In the genomic region with DNA sequence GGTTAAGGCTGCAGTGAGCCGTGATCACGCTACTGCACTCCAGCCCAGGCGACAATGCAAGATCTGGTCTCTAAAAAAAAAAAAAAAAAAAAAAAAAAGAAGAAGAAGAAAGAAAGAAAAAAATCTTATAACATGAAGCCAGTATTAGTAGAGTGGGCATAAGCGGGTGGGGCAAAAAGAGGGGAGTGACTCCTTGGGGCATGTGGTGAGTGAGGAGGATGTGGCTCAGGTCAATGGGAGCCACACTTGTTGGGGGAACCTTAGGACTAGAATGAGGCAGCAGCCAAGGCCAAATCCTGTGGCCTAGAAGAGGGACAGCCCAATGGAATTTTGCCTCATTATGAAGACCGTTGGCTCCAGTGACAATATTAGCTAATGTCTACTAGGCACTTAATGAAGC, we compare ENCODE assay signal across 20 cellular contexts. TPM values are rescaled to one million over a fixed set of nuclear protein-coding genes. Genes with fewer than 3 reads are reported as not detected.
A peak's percentile ranks its signal among the peaks of the same experiment; 100 is the strongest.
DNase-seq lines count a peak whose midpoint lies in the region; ATAC-seq, FAIRE-seq and TF ChIP-seq lines count a peak whose summit lies in the region.
"Had no signal": no experiment of that assay in that cellular context is flagged by ENCODE, and none has a peak within 500 bp of the region (broad histone marks: within the 10 kb centered on the region; RNA-seq: fewer than 3 reads in every experiment).

No MANE protein-coding gene starts in this region.

- no peaks in the 10 kb centered on the region for H4K20me1 ChIP-seq in Loucy (ENCODE audit: insufficient read depth, low read length, poor library complexity, severe bottlenecking)

- no peak overlapping the region for H2AFZ ChIP-seq in Loucy (ENCODE audit: low read length)
- H2AFZ ChIP-seq: PC-9 had no signal

- TF ChIP-seq POLR2A in body of pancreas (IDR thresholded peaks at IDR 0.05): no peak
- no peak for TF ChIP-seq POLR2A in GM12892 (IDR thresholded peaks at IDR 0.05; ENCODE audit: low read depth, low read length)

- no peak for ATAC-seq in body of pancreas
- ATAC-seq: CD8-positive, alpha-beta T cell had no signal

- no peaks in the 10 kb centered on the region for H3K9me3 ChIP-seq in Loucy (ENCODE audit: insufficient read depth, low read depth, low read length)
- H3K9me3 ChIP-seq in kidney (ENCODE audit: control insufficient read depth in 1 of 2, low read length in 2 of 2): no peaks in the 10 kb centered on the region
- no peaks in the 10 kb centered on the region for H3K9me3 ChIP-seq in thymus (ENCODE audit: control insufficient read depth)
- no peaks in the 10 kb centered on the region for H3K9me3 ChIP-seq in body of pancreas
- H3K9me3 ChIP-seq: SJCRH30 had no signal

- no peaks in the 10 kb centered on the region for H3K9me2 ChIP-seq in Loucy (replicated peaks; ENCODE audit: low read depth, low read length)

- WGBS in thymus: 96% methylated on average over 5 of the region's 5 CpGs
- 94 to 99% methylated on average over 5 of the region's 5 CpGs for WGBS in body of pancreas, 2 donors

- peaks cover 5% of the 10 kb centered on the region; the same call in 1 of the 2 replicates for H3F3A ChIP-seq in Loucy (ENCODE audit: low read depth)

- no peaks in the 10 kb centered on the region for H3K36me3 ChIP-seq in Loucy (ENCODE audit: insufficient read depth, low read length)
- no peaks in the 10 kb centered on the region for H3K36me3 ChIP-seq in kidney (ENCODE audit: control insufficient read depth in 1 of 2, insufficient read depth in 2 of 2, low read length in 2 of 2)
- peaks cover 6% of the 10 kb centered on the region for H3K36me3 ChIP-seq in thymus (ENCODE audit: control insufficient read depth, insufficient read depth)
- H3K36me3 ChIP-seq in body of pancreas (replicated peaks in 1 of 2; ENCODE audit: insufficient read depth in 1 of 2, low read depth in 2 of 2): no peaks in the 10 kb centered on the region
- H3K36me3 ChIP-seq: SJCRH30 had no signal

- no peak for FAIRE-seq in kidney (lab: Jason Lieb, UNC)
- FAIRE-seq in GM12892 (lab: Jason Lieb, UNC): no peak
- FAIRE-seq: A204.1, GM12891, H1 had no signal

- no peaks in the 10 kb centered on the region for H3K79me2 ChIP-seq in Loucy (ENCODE audit: insufficient read depth, low read length)

- H3K4me1 ChIP-seq in Loucy (ENCODE audit: insufficient read depth, low read length, poor library complexity, severe bottlenecking) (peaks cover 40% of the 10 kb centered on the region), kidney (ENCODE audit: control insufficient read depth in 1 of 2, insufficient read depth in 1 of 2, low read depth in 1 of 2, low read length in 2 of 2) (peaks cover 4 to 7% of the 10 kb centered on the region in 2 donors), thymus (ENCODE audit: control insufficient read depth, insufficient read depth, low read length) (peaks cover 51% of the 10 kb centered on the region), body of pancreas (peaks cover 14% of the 10 kb centered on the region)
- H3K4me1 ChIP-seq: SJCRH30 had no signal

- peak; percentile 32 for DNase-seq in activated CD8-positive, alpha-beta memory T cell treated with anti-CD3 and anti-CD28 coated beads for 24 hours
- no peak for DNase-seq in activated CD8-positive, alpha-beta memory T cell treated with anti-CD3 and anti-CD28 coated beads, Interleukin-2, amount 50 U/mL, for 48 hours
- DNase-seq in kidney (peak; percentile 15), body of pancreas (no peak), GM12892 (ENCODE audit: insufficient read length) (no peak), A172 (ENCODE audit: low spot score) (no peak)
- DNase-seq: Calu3; CD8-positive, alpha-beta T cell; EL; NCI-H1417 treated with DMSO at 0.1 percent for 48 hours; NCI-H187 treated with DMSO at 0.1 percent for 48 hours; NCI-H2227 treated with DMSO at 0.1 percent for 48 hours; NCI-H510A treated with DMSO at 0.1 percent for 48 hours; PC-9; SJCRH30 had no signal

- H3K4me2 ChIP-seq in Loucy (ENCODE audit: low read depth, low read length, poor library complexity, severe bottlenecking): peak overlapping the region; percentile 0
- H3K4me2 ChIP-seq: PC-9 had no signal

- H3K27ac ChIP-seq in kidney (ENCODE audit: low read depth in 2 of 2, low read length in 2 of 2) (no peak overlapping the region), thymus (ENCODE audit: low read depth) (peak overlapping the region; percentile 85), body of pancreas (no peak overlapping the region)
- H3K27ac ChIP-seq: PC-9, SJCRH30 had no signal

- TF ChIP-seq CTCF in Loucy (conservative IDR thresholded peaks at IDR 0.05; ENCODE audit: low read length) (no peak), kidney (IDR thresholded peaks at IDR 0.05; ENCODE audit: borderline replicate concordance, extremely low read depth, insufficient read depth) (no peak), body of pancreas (IDR thresholded peaks at IDR 0.05) (no peak)

- peak overlapping the region; percentile 32 for H3K9ac ChIP-seq in Loucy (ENCODE audit: low read depth, low read length, poor library complexity, severe bottlenecking)
- H3K9ac ChIP-seq in kidney (ENCODE audit: low read length in 2 of 2): no peak overlapping the region

- intact Hi-C loops in kidney (cut with DNase I): no loop called here
- intact Hi-C loops in body of pancreas (cut with DNase I): no loop called here

- no peak overlapping the region for H3K4me3 ChIP-seq in Loucy (ENCODE audit: low read length, poor library complexity, severe bottlenecking)
- no peak overlapping the region for H3K4me3 ChIP-seq in kidney (ENCODE audit: low read length in 2 of 2)
- no peak overlapping the region for H3K4me3 ChIP-seq in thymus (ENCODE audit: low read length)
- H3K4me3 ChIP-seq in body of pancreas: no peak overlapping the region
- H3K4me3 ChIP-seq: PC-9, SJCRH30 had no signal

- no peaks in the 10 kb centered on the region for H3K27me3 ChIP-seq in Loucy (ENCODE audit: insufficient read depth, low read length, poor library complexity, severe bottlenecking)
- H3K27me3 ChIP-seq in thymus (ENCODE audit: control insufficient read depth, insufficient read depth): no peaks in the 10 kb centered on the region
- no peaks in the 10 kb centered on the region for H3K27me3 ChIP-seq in body of pancreas
- H3K27me3 ChIP-seq: SJCRH30 had no signal

RNA-seq across cellular contexts. Expression of a gene that starts 23.8 kb away (rescaled TPM):
- total RNA-seq in kidney (0.47 TPM), body of pancreas (under 1 TPM in 1 of 2 donors, not detected in 1; 0.26 TPM)
- polyA plus RNA-seq in kidney (ENCODE audit: insufficient read depth, low read depth, low replicate concordance) (0.69 TPM), thymus (26.6 TPM)
- polyA plus RNA-seq in GM12892 (2012; ENCODE audit: missing spikeins): 0.30 TPM
- total RNA-seq in A172 (2014; rRNA removed; shearing (Covaris generic)): 0.24 and 0.55 TPM in 2 replicates
- total RNA-seq: Calu3, SJCRH30 had no signal

RNA-seq across cellular contexts. Expression of a gene that starts 24.3 kb away (rescaled TPM):
- 267 TPM for total RNA-seq in kidney
- polyA plus RNA-seq in kidney (ENCODE audit: insufficient read depth, low read depth, low replicate concordance): 45.6 TPM
- polyA plus RNA-seq in thymus: 338 TPM
- 100 to 1,000 TPM; 133 to 138 TPM for total RNA-seq in body of pancreas
- polyA plus RNA-seq in GM12892 (2012; ENCODE audit: missing spikeins): 34.9 TPM
- 8.3 TPM in 2 replicates for total RNA-seq in A172 (2014; rRNA removed; shearing (Covaris generic))
- total RNA-seq: SJCRH30 had no signal

Comparison
In these comparisons a context has a peak if more than half of its experiments do, and no peak if none do; other contexts are left out.
1. DNase-seq: peak in activated CD8-positive, alpha-beta memory T cell treated with anti-CD3 and anti-CD28 coated beads for 24 hours (single experiment) and kidney (single experiment); none in activated CD8-positive, alpha-beta memory T cell treated with anti-CD3 and anti-CD28 coated beads, Interleukin-2, amount 50 U/mL, for 48 hours (single experiment), body of pancreas (0 of 4), GM12892 (single experiment) and A172 (single experiment).
2. RNA of a gene that starts 24.3 kb away (total RNA-seq): 267 TPM in kidney (single experiment) and 133 to 138 TPM in body of pancreas; 8.3 TPM in A172; every median in the first group is over 10 times any median in the second.